In genomic region chr21:33976082-33976979, GRCh38 we compare ENCODE assay signal across 8 cellular contexts.
DNase-seq lines count a peak whose midpoint lies in the region; ATAC-seq and TF ChIP-seq lines count a peak whose summit lies in the region.

No MANE protein-coding gene starts in this region.

- peak overlapping the region; percentile 97 for H3K27ac Mint-ChIP-seq in activated CD8-positive, alpha-beta memory T cell treated with anti-CD3 and anti-CD28 coated beads, Interleukin-2, amount 10 ng/mL, durations not matched to agents 7 days and 5 days
- peak overlapping the region; percentile 97 for H3K27ac Mint-ChIP-seq in osteocyte (ENCODE audit: unreplicated experiment)

- peaks cover 37% of the 10 kb centered on the region for H3K36me3 Mint-ChIP-seq in activated CD8-positive, alpha-beta memory T cell treated with anti-CD3 and anti-CD28 coated beads, Interleukin-2, amount 10 ng/mL, durations not matched to agents 7 days and 5 days
- no peaks in the 10 kb centered on the region for H3K36me3 Mint-ChIP-seq in osteocyte (ENCODE audit: unreplicated experiment)

- no peaks in the 10 kb centered on the region for H3K4me1 ChIP-seq in prostate gland (replicated peaks)

- intact Hi-C loops in prostate gland (cut with DNase I), result no loop called here

- H3K4me1 Mint-ChIP-seq in activated CD8-positive, alpha-beta memory T cell treated with anti-CD3 and anti-CD28 coated beads, Interleukin-2, amount 10 ng/mL, durations not matched to agents 7 days and 5 days, result peaks cover 86% of the 10 kb centered on the region
- H3K4me1 Mint-ChIP-seq in osteocyte (ENCODE audit: unreplicated experiment), result peaks cover 47% of the 10 kb centered on the region

- no peaks in the 10 kb centered on the region for H3K27me3 ChIP-seq in prostate gland (replicated peaks; ENCODE audit: insufficient read depth)

- TF ChIP-seq POLR2A in GM18526 (IDR thresholded peaks at IDR 0.05; ENCODE audit: extremely low read depth, insufficient read length) (peak; percentile 46), prostate gland (IDR thresholded peaks at IDR 0.05) (no peak)

- H3K9me3 Mint-ChIP-seq in activated CD8-positive, alpha-beta memory T cell treated with anti-CD3 and anti-CD28 coated beads, Interleukin-2, amount 10 ng/mL, durations not matched to agents 7 days and 5 days (ENCODE audit: low read depth), result no peaks in the 10 kb centered on the region
- no peaks in the 10 kb centered on the region for H3K9me3 Mint-ChIP-seq in osteocyte (ENCODE audit: unreplicated experiment)

- DNase-seq in NCI-H82 treated with DMSO at 0.1 percent for 48 hours (lab: John Stamatoyannopoulos, UW; ENCODE audit: unreplicated experiment) (peak; percentile 49), osteocyte (ENCODE audit: extremely low spot score, unreplicated experiment) (peak; percentile 80), prostate gland (ENCODE audit: low spot score) (no peak), NCI-H1092 (lab: John Stamatoyannopoulos, UW) (no peak)
- peak; percentile 72 for DNase-seq in activated CD8-positive, alpha-beta memory T cell treated with anti-CD3 and anti-CD28 coated beads, Interleukin-2, amount 10 ng/mL, durations not matched to agents 7 days and 5 days

- no peak overlapping the region for H3K27ac ChIP-seq in prostate gland

- H3K27me3 Mint-ChIP-seq in activated CD8-positive, alpha-beta memory T cell treated with anti-CD3 and anti-CD28 coated beads, Interleukin-2, amount 10 ng/mL, durations not matched to agents 7 days and 5 days, result no peaks in the 10 kb centered on the region
- H3K27me3 Mint-ChIP-seq in osteocyte (ENCODE audit: unreplicated experiment), result no peaks in the 10 kb centered on the region

- 27% methylated on average over 13 of the region's 14 CpGs for WGBS in prostate gland

- peak overlapping the region; percentile 69 for H3K4me3 Mint-ChIP-seq in activated CD8-positive, alpha-beta memory T cell treated with anti-CD3 and anti-CD28 coated beads, Interleukin-2, amount 10 ng/mL, durations not matched to agents 7 days and 5 days
- H3K4me3 Mint-ChIP-seq in osteocyte (ENCODE audit: unreplicated experiment), result peak overlapping the region; percentile 31

- H3K4me3 ChIP-seq in prostate gland, result no peak overlapping the region

- ATAC-seq in HG02798 (IDR thresholded peaks at IDR 0.05; ENCODE audit: poor library complexity, unreplicated experiment) (peak; percentile 55), esophagus mucosa (peak; percentile 82)
- peak; percentile 49 for ATAC-seq in activated CD8-positive, alpha-beta memory T cell treated with anti-CD3 and anti-CD28 coated beads, Interleukin-2, amount 10 ng/mL, durations not matched to agents 7 days and 5 days

- no peaks in the 10 kb centered on the region for H3K9me3 ChIP-seq in prostate gland

- TF ChIP-seq CTCF in osteocyte (IDR thresholded peaks at IDR 0.05) (no peak), prostate gland (IDR thresholded peaks at IDR 0.05) (no peak)

- CTCF ChIA-PET in activated CD8-positive, alpha-beta memory T cell treated with anti-CD3 and anti-CD28 coated beads, Interleukin-2, amount 10 ng/mL, durations not matched to agents 7 days and 5 days (lab: Charles Lee), result interaction anchor here (1.0 to 3.8 kb wide), 8 partner anchors 18 to 391 kb away, joined by 3 to 23 read pairs (median 6); no protein-coding TSS in a partner anchor

- no peaks in the 10 kb centered on the region for H3K36me3 ChIP-seq in prostate gland

Comparison
In these comparisons a context has a peak if more than half of its experiments do, and no peak if none do; other contexts are left out.
1. DNase-seq: peak in NCI-H82 treated with DMSO at 0.1 percent for 48 hours (single experiment), activated CD8-positive, alpha-beta memory T cell treated with anti-CD3 and anti-CD28 coated beads, Interleukin-2, amount 10 ng/mL, durations not matched to agents 7 days and 5 days (single experiment) and osteocyte (single experiment); none in prostate gland (single experiment) and NCI-H1092 (single experiment).
2. Peak in every context shown above with its lines, with median percentiles within 50 percentile points of each other: ATAC-seq.